In the genomic region with DNA sequence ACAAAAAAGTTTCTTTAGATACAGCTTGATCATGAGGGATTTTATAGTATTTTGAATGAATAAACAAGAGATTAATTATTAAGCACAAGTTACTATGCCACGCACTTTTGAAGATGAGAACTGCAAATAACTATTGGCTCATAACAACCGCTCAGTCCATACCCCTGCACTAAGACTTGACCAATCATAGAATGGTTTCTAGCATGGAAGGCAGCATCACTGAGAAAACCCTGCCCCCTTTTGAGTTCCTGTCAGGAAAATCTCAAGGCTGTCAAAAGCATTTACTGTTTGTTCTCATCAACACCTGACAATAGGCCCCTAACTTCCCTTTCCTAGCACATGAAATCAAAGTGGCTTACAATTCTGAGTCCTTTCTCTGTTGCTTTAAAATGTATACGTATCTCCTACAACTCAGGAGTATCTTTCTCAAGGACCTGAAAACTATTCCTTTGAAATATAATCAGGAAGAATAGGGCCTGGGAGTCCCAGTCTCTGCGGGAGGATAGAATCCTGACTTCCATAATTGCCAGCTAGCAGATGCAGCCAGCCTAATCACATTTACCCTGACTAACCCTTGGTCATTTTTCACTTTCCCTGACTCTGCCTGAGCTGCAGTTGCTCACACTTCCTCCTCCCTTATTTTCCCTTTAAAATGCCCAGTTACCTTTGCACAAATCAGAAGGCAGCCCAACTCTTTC, we compare ENCODE assay signal across 14 cellular contexts. TPM values are rescaled to one million over a fixed set of nuclear protein-coding genes. Genes with fewer than 3 reads are reported as not detected.
A peak's percentile ranks its signal among the peaks of the same experiment; 100 is the strongest.
DNase-seq lines count a peak whose midpoint lies in the region; ATAC-seq and TF ChIP-seq lines count a peak whose summit lies in the region.
"Had no signal": no experiment of that assay in that cellular context is flagged by ENCODE, and none has a peak within 500 bp of the region (broad histone marks: within the 10 kb centered on the region; RNA-seq: fewer than 3 reads in every experiment).

No MANE protein-coding gene starts in this region.

- intact Hi-C loops in Caco-2 (cut with micrococcal nuclease; ENCODE audit: unreplicated experiment): no loop called here
- intact Hi-C loops in upper lobe of right lung (cut with DNase I): no loop called here

- H4K20me1 ChIP-seq in neural progenitor cell (ENCODE audit: low read depth): no peaks in the 10 kb centered on the region

- POLR2A ChIA-PET in Caco-2 (lab: Charles Lee): no interaction called here

- no peaks in the 10 kb centered on the region for H3K9me3 ChIP-seq in Caco-2
- no peaks in the 10 kb centered on the region for H3K9me3 ChIP-seq in neural progenitor cell (ENCODE audit: low read depth)
- no peaks in the 10 kb centered on the region for H3K9me3 ChIP-seq in tibial nerve
- H3K9me3 ChIP-seq in upper lobe of right lung: no peaks in the 10 kb centered on the region
- H3K9me3 ChIP-seq: adrenal gland had no signal

- H2AFZ ChIP-seq in neural progenitor cell (replicated peaks): peak overlapping the region; percentile 27

- H3K27me3 ChIP-seq in Caco-2 (replicated peaks; ENCODE audit: control insufficient read depth, insufficient read depth, low read length): no peaks in the 10 kb centered on the region
- H3K27me3 ChIP-seq in neural progenitor cell: no peaks in the 10 kb centered on the region
- H3K27me3 ChIP-seq in tibial nerve: no peaks in the 10 kb centered on the region
- H3K27me3 ChIP-seq in upper lobe of right lung: no peaks in the 10 kb centered on the region
- H3K27me3 ChIP-seq: adrenal gland had no signal

- H3K4me1 Mint-ChIP-seq in Caco-2 (ENCODE audit: low read depth, unreplicated experiment) (peaks cover 41% of the 10 kb centered on the region), neural progenitor cell (peaks cover 11% of the 10 kb centered on the region)

- H3K4me3 Mint-ChIP-seq in Caco-2 (ENCODE audit: unreplicated experiment) (no peak overlapping the region), neural progenitor cell (no peak overlapping the region)
- H3K4me3 Mint-ChIP-seq: activated T-cell treated with anti-CD3 and anti-CD28 coated beads, Interleukin-2, amount 50 U/mL, for 24 hours; neural crest cell had no signal

- no peak for TF ChIP-seq EP300 in tibial nerve (IDR thresholded peaks at IDR 0.05)

- H3K36me3 ChIP-seq in Caco-2 (ENCODE audit: control insufficient read depth, insufficient read depth, low read length): no peaks in the 10 kb centered on the region
- H3K36me3 ChIP-seq in neural progenitor cell: no peaks in the 10 kb centered on the region
- H3K36me3 ChIP-seq in tibial nerve: no peaks in the 10 kb centered on the region
- no peaks in the 10 kb centered on the region for H3K36me3 ChIP-seq in upper lobe of right lung
- H3K36me3 ChIP-seq: adrenal gland, SJSA1 had no signal

- TF ChIP-seq POLR2A in tibial nerve (IDR thresholded peaks at IDR 0.05): no peak

- no peaks in the 10 kb centered on the region for H3K79me2 ChIP-seq in neural progenitor cell (ENCODE audit: low read depth)

- ATAC-seq in upper lobe of right lung: no peak

- no peak overlapping the region for H3K9ac ChIP-seq in neural progenitor cell

- peaks cover 3% of the 10 kb centered on the region for H3F3A ChIP-seq in neural progenitor cell (ENCODE audit: low read depth)

- 72% methylated on average over 4 of the region's 4 CpGs for WGBS in tibial nerve, 2 donors

- no peak for TF ChIP-seq CTCF in Caco-2 (IDR thresholded peaks at IDR 0.05; ENCODE audit: insufficient read depth in 1 of 2, low read depth in 1 of 2, low read length in 1 of 2, severe bottlenecking in 1 of 2, unreplicated experiment in 1 of 2)
- no peak for TF ChIP-seq CTCF in neural progenitor cell (IDR thresholded peaks at IDR 0.05)
- TF ChIP-seq CTCF in tibial nerve (IDR thresholded peaks at IDR 0.05): no peak
- no peak for TF ChIP-seq CTCF in upper lobe of right lung (IDR thresholded peaks at IDR 0.05)

- no peak overlapping the region for H3K4me2 ChIP-seq in neural progenitor cell

- H3K4me3 ChIP-seq in Caco-2 (ENCODE audit: low read depth, low read length): no peak overlapping the region
- no peak overlapping the region for H3K4me3 ChIP-seq in neural progenitor cell
- no peak overlapping the region for H3K4me3 ChIP-seq in tibial nerve
- H3K4me3 ChIP-seq in upper lobe of right lung: no peak overlapping the region
- H3K4me3 ChIP-seq: adrenal gland, SJSA1 had no signal

- no TSS peak for BruUV-seq in Caco-2 (replicated peaks; lab: Mats Ljungman, UMichigan)

- H3K27ac ChIP-seq in neural progenitor cell (no peak overlapping the region), tibial nerve (peak overlapping the region in 2 of 4 donors; percentile 4 to 20), upper lobe of right lung (no peak overlapping the region)
- H3K27ac ChIP-seq: SJSA1 had no signal

- peaks cover 6% of the 10 kb centered on the region for H3K36me3 Mint-ChIP-seq in Caco-2 (ENCODE audit: insufficient read depth, unreplicated experiment)
- no peaks in the 10 kb centered on the region for H3K36me3 Mint-ChIP-seq in neural progenitor cell

- peak overlapping the region; percentile 63 for H3K27ac Mint-ChIP-seq in Caco-2 (ENCODE audit: unreplicated experiment)
- H3K27ac Mint-ChIP-seq in neural progenitor cell: peak overlapping the region; percentile 18
- H3K27ac Mint-ChIP-seq: activated T-cell treated with anti-CD3 and anti-CD28 coated beads, Interleukin-2, amount 50 U/mL, for 24 hours had no signal

- H3K27me3 Mint-ChIP-seq in Caco-2 (ENCODE audit: insufficient read depth, unreplicated experiment) (no peaks in the 10 kb centered on the region), neural progenitor cell (ENCODE audit: insufficient read depth, low read depth) (peaks cover 2% of the 10 kb centered on the region)

- H3K9me3 Mint-ChIP-seq in Caco-2 (ENCODE audit: unreplicated experiment): no peaks in the 10 kb centered on the region
- peaks cover 2% of the 10 kb centered on the region for H3K9me3 Mint-ChIP-seq in neural progenitor cell
- H3K9me3 Mint-ChIP-seq: activated T-cell treated with anti-CD3 and anti-CD28 coated beads, Interleukin-2, amount 50 U/mL, for 24 hours had no signal

- DNase-seq in Caco-2: no peak
- peak; percentile 85 for DNase-seq in NCI-H2227 (lab: John Stamatoyannopoulos, UW; ENCODE audit: unreplicated experiment)
- DNase-seq in dermis blood vessel endothelial cell: peak; percentile 50
- DNase-seq in neural progenitor cell (ENCODE audit: low spot score): no peak
- no peak for DNase-seq in tibial nerve (ENCODE audit: low spot score in 2 of 2)
- DNase-seq in upper lobe of right lung: no peak
- DNase-seq in GDM1 (lab: John Stamatoyannopoulos, UW): no peak
- no peak for DNase-seq in effector CD8-positive, alpha-beta T cell (lab: John Stamatoyannopoulos, UW)
- DNase-seq: activated T-cell treated with anti-CD3 and anti-CD28 coated beads, Interleukin-2, amount 50 U/mL, for 24 hours; kidney; MV-4-11 had no signal

- CTCF ChIA-PET in Caco-2 (lab: Charles Lee): no interaction called here

- peaks cover 38% of the 10 kb centered on the region for H3K4me1 ChIP-seq in Caco-2
- H3K4me1 ChIP-seq in neural progenitor cell: no peaks in the 10 kb centered on the region
- H3K4me1 ChIP-seq in tibial nerve: peaks cover 0 to 20% (median 8%) of the 10 kb centered on the region in 4 donors
- H3K4me1 ChIP-seq in upper lobe of right lung: peaks cover 20% of the 10 kb centered on the region

RNA-seq across cellular contexts. Expression of gene MMD, which starts 9.0 kb away (rescaled TPM):
- 38.6 and 39.0 TPM in 2 replicates for total RNA-seq in Caco-2 (2022)
- 11.8 and 16.2 TPM in 2 replicates for total RNA-seq in dermis blood vessel endothelial cell
- 73.7 and 122 TPM in 2 replicates for total RNA-seq in neural progenitor cell (ENCODE audit: low replicate concordance)
- total RNA-seq in tibial nerve: 10 to 100 TPM; 16.1 to 60.9 (median 37.7) TPM
- total RNA-seq in upper lobe of right lung: 16.0 TPM

Comparison
In these comparisons a context has a peak if more than half of its experiments do, and no peak if none do; other contexts are left out.
1. DNase-seq: peak in NCI-H2227 (single experiment) and dermis blood vessel endothelial cell (single experiment); none in Caco-2 (0 of 2), neural progenitor cell (single experiment), tibial nerve (0 of 2), upper lobe of right lung (single experiment), GDM1 (single experiment) and effector CD8-positive, alpha-beta T cell (single experiment).